Comparison of ENCODE assay signal across 16 cellular contexts in genomic region chr2:122000556-122001340, GRCh38.
A peak's percentile ranks its signal among the peaks of the same experiment; 100 is the strongest.
DNase-seq lines count a peak whose midpoint lies in the region; ATAC-seq, FAIRE-seq and TF ChIP-seq lines count a peak whose summit lies in the region.
"Had no signal": no experiment of that assay in that cellular context is flagged by ENCODE, and none has a peak within 500 bp of the region (broad histone marks: within the 10 kb centered on the region; RNA-seq: fewer than 3 reads in every experiment).

No MANE protein-coding gene starts in this region.

- POLR2A ChIA-PET in A673 (lab: Charles Lee; ENCODE audit: low non-redundant PET) (no interaction called here), GM10248 (lab: Yijun Ruan, JAX) (no interaction called here), H1 (lab: Charles Lee; ENCODE audit: partially characterized antibody) (no interaction called here)

- CTCF ChIA-PET in A673 (lab: Charles Lee) (no interaction called here), GM10248 (lab: Yijun Ruan, JAX) (no interaction called here), H1 (lab: Charles Lee; ENCODE audit: partially characterized antibody) (interaction anchor here (0.7 to 2.3 kb wide), 2 partner anchors 9 to 22 kb away, joined by 3 to 6 read pairs; no protein-coding TSS in a partner anchor)

- H3K4me2 ChIP-seq in H1 (ENCODE audit: insufficient read depth in 1 of 2, low read depth in 2 of 2, low read length in 2 of 2), result no peak overlapping the region
- no peak overlapping the region for H3K4me2 ChIP-seq in neuronal stem cell (ENCODE audit: insufficient read depth, low read length, poor library complexity, severe bottlenecking)

- intact Hi-C loops in A673 (cut with micrococcal nuclease; ENCODE audit: unreplicated experiment), result no loop called here
- intact Hi-C loops in right cardiac atrium (cut with DNase I), result no loop called here
- intact Hi-C loops in transverse colon (cut with DNase I; ENCODE audit: low total_unique reads), result no loop called here

- no peak for ATAC-seq in right cardiac atrium
- ATAC-seq: CD8-positive, alpha-beta T cell had no signal

- H3K9me3 ChIP-seq in A673 (ENCODE audit: low read depth, low read length, poor library complexity, severe bottlenecking), result no peaks in the 10 kb centered on the region
- 0 out of 4 replicates have a peak, but pooled peaks cover 0 to under 1% of the 10 kb centered on the region in 2 experiments for H3K9me3 ChIP-seq in H1 (ENCODE audit: insufficient read depth in 2 of 2, low read depth in 1 of 2, low read length in 1 of 2)
- H3K9me3 ChIP-seq in neuronal stem cell (replicated peaks in 1 of 2; ENCODE audit: control insufficient read depth in 2 of 2, insufficient read depth in 1 of 2, low read depth in 1 of 2, low read length in 2 of 2), result peaks cover 0 to under 1% of the 10 kb centered on the region in 2 donors
- no peaks in the 10 kb centered on the region for H3K9me3 ChIP-seq in right cardiac atrium (ENCODE audit: control insufficient read depth, low read length)
- no peaks in the 10 kb centered on the region for H3K9me3 ChIP-seq in transverse colon
- H3K9me3 ChIP-seq: Caco-2 had no signal

- H3K23me2 ChIP-seq in H1 (ENCODE audit: low read depth, low read length), result no peaks in the 10 kb centered on the region

- no peaks in the 10 kb centered on the region for H3K79me2 ChIP-seq in H1 (ENCODE audit: control insufficient read depth in 1 of 2, insufficient read depth in 2 of 2, low read length in 2 of 2)

- peak overlapping the region; percentile 85 for H3K27ac ChIP-seq in A673 (ENCODE audit: low read depth, low read length, poor library complexity, severe bottlenecking)
- H3K27ac ChIP-seq in H1 (ENCODE audit: low read depth, low read length), result no peak overlapping the region
- no peak overlapping the region for H3K27ac ChIP-seq in neuronal stem cell (replicated peaks; ENCODE audit: low read length)
- H3K27ac ChIP-seq in right cardiac atrium (ENCODE audit: low read length), result no peak overlapping the region
- no peak overlapping the region for H3K27ac ChIP-seq in transverse colon

- H3K4ac ChIP-seq in H1 (replicated peaks; ENCODE audit: insufficient read length, low read depth, low read length) (no peak overlapping the region), neuronal stem cell (ENCODE audit: low read length) (no peak overlapping the region)

- no peaks in the 10 kb centered on the region for H3K79me1 ChIP-seq in H1 (ENCODE audit: low read depth, low read length)
- H3K79me1 ChIP-seq in neuronal stem cell (ENCODE audit: low read depth, low read length), result no peaks in the 10 kb centered on the region

- H4K8ac ChIP-seq in H1 (ENCODE audit: extremely low read depth, insufficient read depth, low read length), result no peak overlapping the region; the same call in 1 of the 2 replicates
- H4K8ac ChIP-seq in neuronal stem cell (ENCODE audit: low read depth, low read length), result no peak overlapping the region

- FAIRE-seq in H1 (lab: Jason Lieb, UNC), result no peak
- FAIRE-seq in HTR-8/SVneo (lab: Jason Lieb, UNC), result no peak

- H2BK5ac ChIP-seq in H1 (ENCODE audit: low read depth, low read length) (no peak overlapping the region), neuronal stem cell (ENCODE audit: low read length) (no peak overlapping the region)

- H3K27me3 ChIP-seq in A673 (replicated peaks; ENCODE audit: insufficient read depth, low read depth, low read length, poor library complexity), result no peaks in the 10 kb centered on the region
- H3K27me3 ChIP-seq in H1 (replicated peaks in 1 of 4; ENCODE audit: control insufficient read depth in 3 of 4, extremely low read depth in 1 of 4, insufficient read depth in 3 of 4, low read length in 3 of 4), result no peaks in the 10 kb centered on the region
- no peaks in the 10 kb centered on the region for H3K27me3 ChIP-seq in neuronal stem cell (ENCODE audit: control insufficient read depth in 3 of 3, insufficient read depth in 3 of 3, low read depth in 1 of 3, low read length in 3 of 3)
- H3K27me3 ChIP-seq in right cardiac atrium (ENCODE audit: control insufficient read depth, insufficient read depth), result no peaks in the 10 kb centered on the region
- no peaks in the 10 kb centered on the region for H3K27me3 ChIP-seq in transverse colon

- no peaks in the 10 kb centered on the region for H4K20me1 ChIP-seq in H1 (replicated peaks in 1 of 2; ENCODE audit: control insufficient read depth in 1 of 2, insufficient read depth in 2 of 2, low read length in 2 of 2)

- H2AK5ac ChIP-seq in H1 (ENCODE audit: low read depth, low read length) (no peak overlapping the region), neuronal stem cell (ENCODE audit: low read depth, low read length) (peak overlapping the region; percentile 39)

- H3K4me1 ChIP-seq in A673 (ENCODE audit: insufficient read depth, low read length, poor library complexity, severe bottlenecking) (peaks cover 43% of the 10 kb centered on the region), H1 (replicated peaks in 1 of 4; ENCODE audit: control insufficient read depth in 3 of 4, insufficient read depth in 4 of 4, low read length in 3 of 4) (no peaks in the 10 kb centered on the region), neuronal stem cell (ENCODE audit: control insufficient read depth in 2 of 2, insufficient read depth in 1 of 2, low read depth in 1 of 2, low read length in 2 of 2) (no peaks in the 10 kb centered on the region), right cardiac atrium (ENCODE audit: control insufficient read depth, insufficient read depth, low read length) (no peaks in the 10 kb centered on the region), transverse colon (peaks cover 0 to 10% (median 7%) of the 10 kb centered on the region in 4 donors)
- H3K4me1 ChIP-seq: Caco-2 had no signal

- H3K36me3 ChIP-seq in A673 (ENCODE audit: insufficient read depth, low read length, poor library complexity, severe bottlenecking), result no peaks in the 10 kb centered on the region
- no peaks in the 10 kb centered on the region for H3K36me3 ChIP-seq in H1 (ENCODE audit: control insufficient read depth in 2 of 4, insufficient read depth in 4 of 4, low read length in 3 of 4)
- H3K36me3 ChIP-seq in neuronal stem cell (replicated peaks in 1 of 2; ENCODE audit: control insufficient read depth in 2 of 2, insufficient read depth in 2 of 2, low read length in 2 of 2), result no peaks in the 10 kb centered on the region
- H3K36me3 ChIP-seq in transverse colon, result no peaks in the 10 kb centered on the region

- H2AFZ ChIP-seq in H1 (ENCODE audit: low read length), result no peak overlapping the region
- no peak overlapping the region for H2AFZ ChIP-seq in neuronal stem cell (ENCODE audit: low read length)

- TF ChIP-seq CTCF in A673 (conservative IDR thresholded peaks at IDR 0.05; ENCODE audit: low read depth, low read length) (no peak), GM10248 (IDR thresholded peaks at IDR 0.05; ENCODE audit: control extremely low read depth, extremely low read depth, low read depth, missing control alignments) (no peak), H1 (IDR thresholded peaks at IDR 0.05; ENCODE audit: control extremely low read depth in 1 of 3, insufficient read depth in 1 of 3, low read depth in 1 of 3, low read length in 3 of 3) (no peak), transverse colon (IDR thresholded peaks at IDR 0.05) (no peak)

- TF ChIP-seq POLR2A in H1 (IDR thresholded peaks at IDR 0.05; ENCODE audit: control extremely low read depth in 1 of 2, low read depth in 2 of 2, low read length in 2 of 2), result no peak
- no peak for TF ChIP-seq POLR2A in transverse colon (IDR thresholded peaks at IDR 0.05)

- H2BK120ac ChIP-seq in H1 (replicated peaks; ENCODE audit: low read depth, low read length) (no peak overlapping the region), neuronal stem cell (ENCODE audit: low read depth, low read length) (no peak overlapping the region)

- H4K91ac ChIP-seq in H1 (replicated peaks; ENCODE audit: insufficient read length, low read length), result no peak overlapping the region
- H4K91ac ChIP-seq in neuronal stem cell (ENCODE audit: low read depth, low read length, poor library complexity), result no peak overlapping the region

- no peak for DNase-seq in A673 (ENCODE audit: low spot score)
- peak; percentile 10 for DNase-seq in GM10248 (ENCODE audit: extremely low spot score)
- peak in 1 of 2 experiments; percentile 32 for DNase-seq in H1 (ENCODE audit: low read depth in 1 of 2, low spot score in 2 of 2)
- no peak for DNase-seq in neuronal stem cell (ENCODE audit: low spot score)
- no peak for DNase-seq in HTR-8/SVneo (ENCODE audit: insufficient read length, low spot score)
- no peak for DNase-seq in right cardiac atrium
- DNase-seq in NCI-H187 (lab: John Stamatoyannopoulos, UW), result no peak
- no peak for DNase-seq in transverse colon
- DNase-seq: 8988T; ACHN; Caco-2; CD8-positive, alpha-beta T cell; DND-41; GDM1; GOT3; HCEC 1CT had no signal

- H3K9ac ChIP-seq in H1 (replicated peaks in 1 of 4; ENCODE audit: extremely low read depth in 1 of 4, low read depth in 3 of 4, low read length in 3 of 4), result no peak overlapping the region
- H3K9ac ChIP-seq in neuronal stem cell (ENCODE audit: low read depth, low read length, poor library complexity), result no peak overlapping the region

- H3K4me3 ChIP-seq in A673 (ENCODE audit: low read depth, low read length, poor library complexity, severe bottlenecking) (no peak overlapping the region), H1 (ENCODE audit: extremely low read depth in 1 of 4, insufficient read depth in 2 of 4, low read depth in 3 of 4, low read length in 4 of 4) (no peak overlapping the region), neuronal stem cell (ENCODE audit: low read length in 2 of 2) (no peak overlapping the region), right cardiac atrium (ENCODE audit: low read length) (no peak overlapping the region), transverse colon (no peak overlapping the region)

- H3K56ac ChIP-seq in H1 (replicated peaks; ENCODE audit: insufficient read length, low read depth, low read length), result no peak overlapping the region

- 88% methylated on average over 21 of the region's 21 CpGs; no CpG with 5 or more reads in 1 of the 2 experiments for WGBS in H1 (ENCODE audit: extremely low coverage in 1 of 2, insufficient coverage in 1 of 2, insufficient read length in 1 of 2, insufficient replicate concordance in 2 of 2, low coverage in 1 of 2, low lambda C conversion rate in 2 of 2, missing lambda C conversion rate in 1 of 2), 2 experiments
- WGBS in neuronal stem cell (ENCODE audit: extremely low coverage in 2 of 2, insufficient read length in 2 of 2, insufficient replicate concordance in 1 of 2), 2 donors, result no CpG with 5 or more reads among the region's 21 CpGs
- 92% methylated on average over 21 of the region's 21 CpGs for WGBS in right cardiac atrium
- WGBS in transverse colon (ENCODE audit: low coverage in 1 of 2), 2 donors, result 91 to 92% methylated on average over 8 to 21 of the region's 21 CpGs

- no TSS peak for BruUV-seq in A673 (replicated peaks; lab: Mats Ljungman, UMichigan)

- TF ChIP-seq EP300 in H1 (IDR thresholded peaks at IDR 0.05; ENCODE audit: borderline replicate concordance in 1 of 2, low read depth in 2 of 2, low read length in 2 of 2), result no peak
- no peak for TF ChIP-seq EP300 in transverse colon (IDR thresholded peaks at IDR 0.05; ENCODE audit: low read depth)

- H3K18ac ChIP-seq in H1 (ENCODE audit: extremely low read depth, low read length) (no peak overlapping the region), neuronal stem cell (ENCODE audit: low read length) (peak overlapping the region; percentile 54)

- no peak overlapping the region for H4K5ac ChIP-seq in H1 (ENCODE audit: insufficient read length, low read depth, low read length)

- H3K14ac ChIP-seq in H1 (ENCODE audit: insufficient read length) (no peak overlapping the region), neuronal stem cell (ENCODE audit: low read length) (peak overlapping the region; percentile 22)

- in situ Hi-C loops in transverse colon (cut with MboI; ENCODE audit: low pct_ligation_motif_present in 1 of 4, low pct_unique_long_range_greater_than_20kb in 1 of 4, low sequenced_read_pairs in 3 of 4), result no loop called here

- 0 out of 2 replicates have a peak overlapping the region, but pooled peaks have one; percentile 25 for H2BK20ac ChIP-seq in H1 (ENCODE audit: low read length)

- TF ChIP-seq RAD21 in H1 (IDR thresholded peaks at IDR 0.05 in 1 of 2, conservative IDR thresholded peaks at IDR 0.05 in 1 of 2; ENCODE audit: low read depth in 2 of 2, low read length in 2 of 2), result no peak

- H3K23ac ChIP-seq in H1 (ENCODE audit: insufficient read length), result no peak overlapping the region
- H3K23ac ChIP-seq in neuronal stem cell (ENCODE audit: low read depth, low read length, poor library complexity), result peak overlapping the region; percentile 40

- H2BK12ac ChIP-seq in H1 (ENCODE audit: low read depth, low read length), result no peak overlapping the region
- no peak overlapping the region for H2BK12ac ChIP-seq in neuronal stem cell (ENCODE audit: low read length)

- H2BK15ac ChIP-seq in H1 (ENCODE audit: low read length) (no peak overlapping the region), neuronal stem cell (ENCODE audit: low read length) (no peak overlapping the region)
